Comparison of ENCODE assay signal across 15 cellular contexts in genomic region chr19:17834350-17835181, GRCh38. TPM values are rescaled to one million over a fixed set of nuclear protein-coding genes. Genes with fewer than 3 reads are reported as not detected.
A peak's percentile ranks its signal among the peaks of the same experiment; 100 is the strongest.
DNase-seq lines count a peak whose midpoint lies in the region; ATAC-seq and TF ChIP-seq lines count a peak whose summit lies in the region.
"Had no signal": no experiment of that assay in that cellular context is flagged by ENCODE, and none has a peak within 500 bp of the region (broad histone marks: within the 10 kb centered on the region; RNA-seq: fewer than 3 reads in every experiment).

No MANE protein-coding gene starts in this region.

- H3K36me3 Mint-ChIP-seq in endodermal cell (ENCODE audit: low read depth): no peaks in the 10 kb centered on the region

- H3K27me3 ChIP-seq in BJ (ENCODE audit: control insufficient read depth, insufficient read depth, low read length) (no peaks in the 10 kb centered on the region), endodermal cell (ENCODE audit: control insufficient read depth, insufficient read depth, low read length, poor library complexity, severe bottlenecking) (peaks cover 20% of the 10 kb centered on the region)

- no peaks in the 10 kb centered on the region for H3K4me1 ChIP-seq in endodermal cell (ENCODE audit: control insufficient read depth, insufficient read depth, low read length)
- H3K4me1 ChIP-seq: prostate gland had no signal

- no peak overlapping the region for H3K27ac Mint-ChIP-seq in endodermal cell
- H3K27ac Mint-ChIP-seq: activated B cell treated with CpG ODN at 0.5 μM for 24 hours had no signal

- no peak overlapping the region for H3K4me3 ChIP-seq in BJ (ENCODE audit: low read depth, low read length)
- H3K4me3 ChIP-seq in endodermal cell (ENCODE audit: low read length): no peak overlapping the region
- H3K4me3 ChIP-seq: prostate gland had no signal

- H3K9me3 Mint-ChIP-seq in endodermal cell: no peaks in the 10 kb centered on the region
- H3K9me3 Mint-ChIP-seq: activated B cell treated with CpG ODN at 0.5 μM for 24 hours; CD4-positive, CD25-positive, alpha-beta regulatory T cell had no signal

- DNase-seq in BJ (ENCODE audit: low read depth) (no peak), HT-29 (ENCODE audit: low spot score) (peak; percentile 15), endodermal cell (peak; percentile 72), RPMI8226 (no peak)
- DNase-seq: activated B cell treated with CpG ODN at 0.5 μM for 24 hours, NCI-H1092 treated with DMSO at 0.1 percent for 48 hours had no signal

- TF ChIP-seq CTCF in 22Rv1 (IDR thresholded peaks at IDR 0.05) (0 out of 2 replicates have a peak, but pooled peaks have one; percentile 15), BJ (IDR thresholded peaks at IDR 0.05; ENCODE audit: insufficient read depth, low read depth, low read length) (peak; percentile 21; the same call in 1 of the 2 replicates), endodermal cell (conservative IDR thresholded peaks at IDR 0.05) (peak; percentile 62)

- H3K27ac ChIP-seq in 22Rv1: no peak overlapping the region
- no peak overlapping the region for H3K27ac ChIP-seq in endodermal cell (ENCODE audit: low read depth, low read length)
- H3K27ac ChIP-seq: prostate gland had no signal

- H3K4me1 Mint-ChIP-seq in endodermal cell: peaks cover 8% of the 10 kb centered on the region
- H3K4me1 Mint-ChIP-seq: activated B cell treated with CpG ODN at 0.5 μM for 24 hours had no signal

- POLR2A ChIA-PET in BJ (lab: Charles Lee): no interaction called here

- CTCF ChIA-PET in BJ (lab: Yijun Ruan, JAX): interaction anchor here (1.1 to 1.2 kb wide), 2 partner anchors 50 to 105 kb away, joined by 3 to 4 read pairs; no protein-coding TSS in a partner anchor

- ATAC-seq in HG03439 (IDR thresholded peaks at IDR 0.05; ENCODE audit: unreplicated experiment): no peak
- no peak for ATAC-seq in HG02642 (IDR thresholded peaks at IDR 0.05; ENCODE audit: poor library complexity, unreplicated experiment)
- ATAC-seq: esophagus mucosa had no signal

- no peaks in the 10 kb centered on the region; the same call in none of the 2 replicates for H3K36me3 ChIP-seq in BJ (ENCODE audit: control insufficient read depth, insufficient read depth, low read length)
- no peaks in the 10 kb centered on the region for H3K36me3 ChIP-seq in endodermal cell (ENCODE audit: control insufficient read depth, insufficient read depth, low read length)
- H3K36me3 ChIP-seq: prostate gland had no signal

- H3K9me3 ChIP-seq in endodermal cell (ENCODE audit: control insufficient read depth, low read length): no peaks in the 10 kb centered on the region
- H3K9me3 ChIP-seq: prostate gland had no signal

- H3K9ac ChIP-seq in endodermal cell (ENCODE audit: extremely low read depth, low read length, poor library complexity, severe bottlenecking): no peak overlapping the region

- 81% methylated on average over 8 to 27 of the region's 27 CpGs for WGBS in endodermal cell (ENCODE audit: insufficient coverage in 1 of 2, insufficient read length in 1 of 2), 2 experiments

- peaks cover 42% of the 10 kb centered on the region for H3K27me3 Mint-ChIP-seq in endodermal cell (ENCODE audit: insufficient read depth)
- H3K27me3 Mint-ChIP-seq: activated B cell treated with CpG ODN at 0.5 μM for 24 hours; CD4-positive, CD25-positive, alpha-beta regulatory T cell had no signal

- H3K4me3 Mint-ChIP-seq in endodermal cell: no peak overlapping the region
- H3K4me3 Mint-ChIP-seq: activated B cell treated with CpG ODN at 0.5 μM for 24 hours; CD4-positive, CD25-positive, alpha-beta regulatory T cell had no signal

RNA-seq across cellular contexts. Expression of gene JAK3, which starts 13.2 kb away (rescaled TPM):
- polyA plus RNA-seq in BJ (2011; rRNA removed): 3.3 and 6.1 TPM in 2 replicates
- 7.4 and 9.4 TPM in 2 replicates for polyA minus RNA-seq in BJ (2011; rRNA and poly(A)+ RNA removed)
- total RNA-seq in HT-29 (2014; rRNA removed; shearing (Covaris generic)): 0.23 and 0.31 TPM in 2 replicates
- total RNA-seq in endodermal cell: 1 to 10 TPM; 2.8 to 3.2 TPM
- 2.7 TPM for polyA plus RNA-seq in endodermal cell (2013, experiment 1 of 2)
- polyA plus RNA-seq in endodermal cell (2013, experiment 2 of 2): 3.0 TPM

RNA-seq across cellular contexts. Expression of gene INSL3, which starts 13.2 kb away (rescaled TPM):
- 0.18 TPM in 1 of 2 replicates, not detected in the other for polyA plus RNA-seq in BJ (2011; rRNA removed)
- not detected in 2 replicates for polyA minus RNA-seq in BJ (2011; rRNA and poly(A)+ RNA removed)
- total RNA-seq in HT-29 (2014; rRNA removed; shearing (Covaris generic)): not detected in 2 replicates
- under 1 TPM in 1 of 2 donors, not detected in 1; 0.80 TPM for total RNA-seq in endodermal cell
- polyA plus RNA-seq in endodermal cell (2013, experiment 1 of 2): not detected
- polyA plus RNA-seq in endodermal cell (2013, experiment 2 of 2): not detected
- total RNA-seq: esophagus mucosa, G401, SK-MEL-5, temporal lobe had no signal

RNA-seq across cellular contexts. Expression of gene RPL18A, which starts 25.1 kb away (rescaled TPM):
- 1,501 and 2,264 TPM in 2 replicates for polyA plus RNA-seq in BJ (2011; rRNA removed)
- 366 and 374 TPM in 2 replicates for polyA minus RNA-seq in BJ (2011; rRNA and poly(A)+ RNA removed)
- total RNA-seq in HT-29 (2014; rRNA removed; shearing (Covaris generic)): 2,120 and 2,211 TPM in 2 replicates
- total RNA-seq in endodermal cell: 1,000 to 10,000 TPM; 1,886 to 2,166 TPM
- polyA plus RNA-seq in endodermal cell (2013, experiment 1 of 2): 2,294 TPM
- 2,156 TPM for polyA plus RNA-seq in endodermal cell (2013, experiment 2 of 2)

RNA-seq across cellular contexts. Expression of gene SLC5A5, which starts 37.2 kb away (rescaled TPM):
- not detected in 2 replicates for polyA plus RNA-seq in BJ (2011; rRNA removed)
- not detected in 2 replicates for polyA minus RNA-seq in BJ (2011; rRNA and poly(A)+ RNA removed)
- total RNA-seq in HT-29 (2014; rRNA removed; shearing (Covaris generic)): not detected in 2 replicates
- under 1 TPM in 1 of 2 donors, not detected in 1; 0.15 TPM for total RNA-seq in endodermal cell
- 0.14 TPM for polyA plus RNA-seq in endodermal cell (2013, experiment 1 of 2)
- 0.37 TPM for polyA plus RNA-seq in endodermal cell (2013, experiment 2 of 2)
- total RNA-seq: esophagus mucosa, SK-MEL-5 had no signal

RNA-seq across cellular contexts. Expression of gene B3GNT3, which starts 39.6 kb away (rescaled TPM):
- polyA plus RNA-seq in BJ (2011; rRNA removed): not detected in 2 replicates
- polyA minus RNA-seq in BJ (2011; rRNA and poly(A)+ RNA removed): not detected in 2 replicates
- total RNA-seq in HT-29 (2014; rRNA removed; shearing (Covaris generic)): 44.3 and 49.6 TPM in 2 replicates
- 1 to 10 TPM in 1 of 2 donors, under 1 TPM in 1; 0.70 to 1.2 TPM for total RNA-seq in endodermal cell
- 0.18 TPM for polyA plus RNA-seq in endodermal cell (2013, experiment 1 of 2)
- not detected for polyA plus RNA-seq in endodermal cell (2013, experiment 2 of 2)
- total RNA-seq: activated B cell treated with CpG ODN at 0.5 μM for 24 hours, G401, SK-MEL-5, temporal lobe had no signal

Comparison
In these comparisons a context has a peak if more than half of its experiments do, and no peak if none do; other contexts are left out.
1. DNase-seq: peak in HT-29 (single experiment) and endodermal cell (single experiment); none in BJ (single experiment) and RPMI8226 (single experiment).
2. Peak in every context shown above with its lines, with median percentiles within 50 percentile points of each other: CTCF ChIP-seq.